8 cellular contexts compared by ENCODE assay signal in genomic region chr1:227733751-227734545, GRCh38. TPM values are rescaled to one million over a fixed set of nuclear protein-coding genes. Genes with fewer than 3 reads are reported as not detected.
A peak's percentile ranks its signal among the peaks of the same experiment; 100 is the strongest.
DNase-seq lines count a peak whose midpoint lies in the region; ATAC-seq and TF ChIP-seq lines count a peak whose summit lies in the region.

No MANE protein-coding gene starts in this region.

- H3K36me3 ChIP-seq in right atrium auricular region (peaks cover 19% of the 10 kb centered on the region), smooth muscle cell (ENCODE audit: low read depth) (no peaks in the 10 kb centered on the region)

- DNase-seq in HEK293T (ENCODE audit: extremely low spot score) (no peak), right atrium auricular region (ENCODE audit: low spot score) (no peak), smooth muscle cell (lab: John Stamatoyannopoulos, UW; ENCODE audit: unreplicated experiment) (no peak), NCI-H2107 treated with DMSO at 0.1 percent for 48 hours (lab: John Stamatoyannopoulos, UW; ENCODE audit: unreplicated experiment) (no peak), NCI-H524 (lab: John Stamatoyannopoulos, UW) (no peak), sciatic nerve (ENCODE audit: low spot score) (no peak), SKM-1 (lab: John Stamatoyannopoulos, UW; ENCODE audit: unreplicated experiment) (no peak)
- DNase-seq in activated CD8-positive, alpha-beta T cell treated with anti-CD3 and anti-CD28 coated beads for 36 hours: no peak

- peaks cover 56% of the 10 kb centered on the region for H3K79me2 ChIP-seq in smooth muscle cell (ENCODE audit: low read depth)

- POLR2A ChIA-PET in HEK293T (lab: Yijun Ruan, JAX): interaction anchor here (0.9 to 2.1 kb wide), 3 partner anchors 11 to 29 kb away, joined by 3 to 7 read pairs (median 6); no protein-coding TSS in a partner anchor
- POLR2A ChIA-PET in activated CD8-positive, alpha-beta T cell treated with anti-CD3 and anti-CD28 coated beads for 36 hours (lab: Charles Lee): no interaction called here

- WGBS in smooth muscle cell (ENCODE audit: low lambda C conversion rate): 76% methylated on average over 24 of the region's 24 CpGs

- peak overlapping the region; percentile 97 to 99 for H3K4me3 ChIP-seq in right atrium auricular region
- peak overlapping the region; percentile 100 for H3K4me3 ChIP-seq in smooth muscle cell

- H3K27me3 Mint-ChIP-seq in activated CD8-positive, alpha-beta T cell treated with anti-CD3 and anti-CD28 coated beads for 36 hours: no peaks in the 10 kb centered on the region

- no peak for TF ChIP-seq CTCF in activated CD8-positive, alpha-beta T cell treated with anti-CD3 and anti-CD28 coated beads for 36 hours (IDR thresholded peaks at IDR 0.05)
- no peak for TF ChIP-seq CTCF in right atrium auricular region (IDR thresholded peaks at IDR 0.05)
- no peak for TF ChIP-seq CTCF in smooth muscle cell (IDR thresholded peaks at IDR 0.05; ENCODE audit: borderline replicate concordance, insufficient read depth, poor library complexity, severe bottlenecking)

- H3F3A ChIP-seq in smooth muscle cell (ENCODE audit: low read depth): peaks cover 4% of the 10 kb centered on the region

- H3K9me3 Mint-ChIP-seq in activated CD8-positive, alpha-beta T cell treated with anti-CD3 and anti-CD28 coated beads for 36 hours: no peaks in the 10 kb centered on the region

- H4K20me1 ChIP-seq in smooth muscle cell (ENCODE audit: low read depth): peaks cover 10% of the 10 kb centered on the region

- H3K4me2 ChIP-seq in smooth muscle cell: peak overlapping the region; percentile 98

- peak overlapping the region in 1 of 2 donors; percentile 92 for H3K27ac ChIP-seq in right atrium auricular region
- peak overlapping the region; percentile 24 for H3K27ac ChIP-seq in smooth muscle cell (ENCODE audit: low read depth)

- H3K36me3 Mint-ChIP-seq in activated CD8-positive, alpha-beta T cell treated with anti-CD3 and anti-CD28 coated beads for 36 hours (ENCODE audit: low read depth): peaks cover 20% of the 10 kb centered on the region

- H3K9me3 ChIP-seq in right atrium auricular region: no peaks in the 10 kb centered on the region
- H3K9me3 ChIP-seq in smooth muscle cell (replicated peaks; ENCODE audit: low read depth): no peaks in the 10 kb centered on the region

- H3K27me3 ChIP-seq in right atrium auricular region (no peaks in the 10 kb centered on the region), smooth muscle cell (ENCODE audit: low read depth) (no peaks in the 10 kb centered on the region)

- no peak overlapping the region for H2AFZ ChIP-seq in smooth muscle cell (ENCODE audit: low read depth)

- CTCF ChIA-PET in HEK293T (lab: Yijun Ruan, JAX): no interaction called here
- CTCF ChIA-PET in activated CD8-positive, alpha-beta T cell treated with anti-CD3 and anti-CD28 coated beads for 36 hours (lab: Charles Lee): no interaction called here

- H3K4me3 Mint-ChIP-seq in activated CD8-positive, alpha-beta T cell treated with anti-CD3 and anti-CD28 coated beads for 36 hours: peak overlapping the region; percentile 92

- H3K9ac ChIP-seq in smooth muscle cell (ENCODE audit: low read depth): peak overlapping the region; percentile 86

- H3K4me1 ChIP-seq in right atrium auricular region (peaks cover 0 to 49% of the 10 kb centered on the region in 2 donors), smooth muscle cell (ENCODE audit: low read depth) (peaks cover 12% of the 10 kb centered on the region)

- H3K27ac Mint-ChIP-seq in activated CD8-positive, alpha-beta T cell treated with anti-CD3 and anti-CD28 coated beads for 36 hours: peak overlapping the region; percentile 87

- intact Hi-C loops in activated CD8-positive, alpha-beta T cell treated with anti-CD3 and anti-CD28 coated beads for 36 hours (cut with micrococcal nuclease): no loop called here
- intact Hi-C loops in sciatic nerve (cut with DNase I): no loop called here

- H3K4me1 Mint-ChIP-seq in activated CD8-positive, alpha-beta T cell treated with anti-CD3 and anti-CD28 coated beads for 36 hours (ENCODE audit: low read depth): peaks cover 40% of the 10 kb centered on the region

- ATAC-seq in activated CD8-positive, alpha-beta T cell treated with anti-CD3 and anti-CD28 coated beads for 36 hours: no peak
- no peak for ATAC-seq in sciatic nerve

TF ChIP-seq in HEK293T, 16 proteins besides CTCF, POLR2A, EP300 and RAD21:
- TF ChIP-seq ZNF384 (IDR thresholded peaks at IDR 0.05) (peak; percentile 74; the same call in 1 of the 2 replicates), FOXK2 (IDR thresholded peaks at IDR 0.05) (no peak)

RNA-seq across cellular contexts. Expression of gene JMJD4, which starts 1.2 kb away (rescaled TPM):
- 10 to 100 TPM; 16.2 to 17.3 TPM for total RNA-seq in activated CD8-positive, alpha-beta T cell treated with anti-CD3 and anti-CD28 coated beads for 36 hours
- total RNA-seq in right atrium auricular region (10 to 100 TPM; 11.0 to 11.1 TPM), smooth muscle cell (8.5 and 9.0 TPM in 2 replicates), sciatic nerve (13.4 TPM)
- 19.5 and 22.4 TPM in 2 replicates for polyA plus RNA-seq in smooth muscle cell

RNA-seq across cellular contexts. Expression of gene SNAP47, which starts 1.3 kb away (rescaled TPM):
- total RNA-seq in activated CD8-positive, alpha-beta T cell treated with anti-CD3 and anti-CD28 coated beads for 36 hours: 10 to 100 TPM; 25.3 to 25.5 TPM
- total RNA-seq in right atrium auricular region: 100 to 1,000 TPM in 1 of 2 donors, 10 to 100 TPM in 1; 39.1 to 102 TPM
- 26.2 and 27.6 TPM in 2 replicates for total RNA-seq in smooth muscle cell
- 35.6 and 42.4 TPM in 2 replicates for polyA plus RNA-seq in smooth muscle cell
- total RNA-seq in sciatic nerve: 32.3 TPM
